1 cellular context compared by ENCODE assay signal in genomic region chr2:44191739-44192138, GRCh38.
TF ChIP-seq lines count a peak whose summit lies in the region.

No MANE protein-coding gene starts in this region.

TF ChIP-seq in SK-N-SH, 30 proteins besides CTCF, POLR2A, EP300 and RAD21 (continued from another document):
- TF ChIP-seq TEAD4 (IDR thresholded peaks at IDR 0.05; ENCODE audit: borderline replicate concordance, insufficient read depth) (no peak), CHD2 (IDR thresholded peaks at IDR 0.05; ENCODE audit: low read length, partially characterized antibody) (no peak), EZH2phosphoT487 (IDR thresholded peaks at IDR 0.05; ENCODE audit: borderline replicate concordance, low read depth) (no peak), USF1 (IDR thresholded peaks at IDR 0.05; ENCODE audit: borderline replicate concordance, low read depth) (no peak), FOSL2 (IDR thresholded peaks at IDR 0.05; ENCODE audit: borderline replicate concordance, low read depth) (no peak), SMC3 (IDR thresholded peaks at IDR 0.05; ENCODE audit: low read depth, low read length) (no peak), TAF1 (IDR thresholded peaks at IDR 0.05; ENCODE audit: borderline replicate concordance, low read depth, low read length) (no peak), IRF3 (IDR thresholded peaks at IDR 0.05; ENCODE audit: low read depth, low read length) (no peak), JUND (IDR thresholded peaks at IDR 0.05) (no peak), USF2 (IDR thresholded peaks at IDR 0.05; ENCODE audit: borderline replicate concordance, low read depth, low read length) (no peak), NRF1 (IDR thresholded peaks at IDR 0.05; ENCODE audit: low read depth, low read length) (no peak), RCOR1 (IDR thresholded peaks at IDR 0.05; ENCODE audit: low read length) (no peak)
TF ChIP-seq in SK-N-SH: peak in this region for 0.
